ENCODE assay signal across 8 cellular contexts in genomic region chr2:95728878-95729511, GRCh38.
DNase-seq lines count a peak whose midpoint lies in the region; ATAC-seq and TF ChIP-seq lines count a peak whose summit lies in the region.

No MANE protein-coding gene starts in this region.

- H3K9me2 ChIP-seq in SK-N-SH: no peaks in the 10 kb centered on the region

- peaks cover 27% of the 10 kb centered on the region for H3K27me3 Mint-ChIP-seq in chondrocyte (ENCODE audit: low read depth)
- peaks cover 11% of the 10 kb centered on the region for H3K27me3 Mint-ChIP-seq in stimulated activated naive CD8-positive, alpha-beta T cell treated with anti-CD3 and anti-CD28 coated beads, Interleukin-15, amount 100 ng/mL, for 72 hours

- H3K4me1 Mint-ChIP-seq in chondrocyte (ENCODE audit: low read depth): no peaks in the 10 kb centered on the region
- no peaks in the 10 kb centered on the region for H3K4me1 Mint-ChIP-seq in stimulated activated naive CD8-positive, alpha-beta T cell treated with anti-CD3 and anti-CD28 coated beads, Interleukin-15, amount 100 ng/mL, for 72 hours

- H3K36me3 Mint-ChIP-seq in chondrocyte (ENCODE audit: low read depth): no peaks in the 10 kb centered on the region

- DNase-seq in AG08395 (ENCODE audit: low spot score): peak; percentile 81
- DNase-seq in GM13977 (ENCODE audit: low spot score): peak; percentile 26
- peak; percentile 69 for DNase-seq in NCI-H1105 (lab: John Stamatoyannopoulos, UW)
- DNase-seq in SK-N-SH: peak; percentile 44
- no peak for DNase-seq in chondrocyte (ENCODE audit: low spot score)
- DNase-seq in left lung: peak in 1 of 2 donors; percentile 54
- DNase-seq in stimulated activated naive CD8-positive, alpha-beta T cell treated with anti-CD3 and anti-CD28 coated beads, Interleukin-15, amount 100 ng/mL, for 72 hours: peak; percentile 26 to 32

- H3K4me3 Mint-ChIP-seq in chondrocyte (ENCODE audit: unreplicated experiment): no peak overlapping the region
- no peak overlapping the region for H3K4me3 Mint-ChIP-seq in stimulated activated naive CD8-positive, alpha-beta T cell treated with anti-CD3 and anti-CD28 coated beads, Interleukin-15, amount 100 ng/mL, for 72 hours

- peak; percentile 58 for TF ChIP-seq CTCF in GM13977 (IDR thresholded peaks at IDR 0.05; ENCODE audit: extremely low read depth, insufficient read depth, missing control alignments)
- peak; percentile 73 for TF ChIP-seq CTCF in SK-N-SH (IDR thresholded peaks at IDR 0.05)
- peak; percentile 90 for TF ChIP-seq CTCF in chondrocyte (IDR thresholded peaks at IDR 0.05)
- TF ChIP-seq CTCF in left lung (IDR thresholded peaks at IDR 0.05): peak; percentile 45 to 47

- POLR2A ChIA-PET in SK-N-SH (lab: Yijun Ruan, JAX): no interaction called here

- no peak for TF ChIP-seq EP300 in SK-N-SH (IDR thresholded peaks at IDR 0.05; ENCODE audit: borderline replicate concordance in 1 of 2, low read depth in 1 of 2, low read length in 1 of 2)

- H3K4me1 ChIP-seq in SK-N-SH (ENCODE audit: control insufficient read depth in 1 of 2, insufficient read depth in 2 of 2, low read depth in 1 of 2, low read length in 1 of 2) (no peaks in the 10 kb centered on the region), left lung (no peaks in the 10 kb centered on the region)

- no peaks in the 10 kb centered on the region for H3K9me3 ChIP-seq in SK-N-SH
- H3K9me3 ChIP-seq in left lung: no peaks in the 10 kb centered on the region

- H2AFZ ChIP-seq in SK-N-SH (ENCODE audit: low read depth): no peak overlapping the region

- no peaks in the 10 kb centered on the region for H3F3A ChIP-seq in SK-N-SH (replicated peaks; ENCODE audit: insufficient read depth)

- CTCF ChIA-PET in SK-N-SH (lab: Yijun Ruan, JAX): interaction anchor here (0.9 to 2.6 kb wide), 3 partner anchors 340 to 497 kb away, joined by 3 to 12 read pairs (median 5); no protein-coding TSS in a partner anchor

- no peaks in the 10 kb centered on the region for H3K79me2 ChIP-seq in SK-N-SH (ENCODE audit: insufficient read depth)

- WGBS in SK-N-SH (ENCODE audit: low lambda C conversion rate): 2% methylated on average over 7 of the region's 7 CpGs

- H4K20me1 ChIP-seq in SK-N-SH (ENCODE audit: insufficient read depth): no peaks in the 10 kb centered on the region

- H3K9ac ChIP-seq in SK-N-SH: no peak overlapping the region

- H3K4me2 ChIP-seq in SK-N-SH: no peak overlapping the region

- H3K36me3 ChIP-seq in SK-N-SH (replicated peaks in 1 of 2; ENCODE audit: control insufficient read depth in 1 of 2, insufficient read depth in 2 of 2, low read length in 1 of 2): no peaks in the 10 kb centered on the region
- H3K36me3 ChIP-seq in left lung: no peaks in the 10 kb centered on the region

- in situ Hi-C loops in GM13977 (cut with MboI; ENCODE audit: low pct_unique_long_range_greater_than_20kb, low sequenced_read_pairs, unreplicated experiment): no loop called here

- H3K27me3 ChIP-seq in SK-N-SH (ENCODE audit: insufficient read depth) (no peaks in the 10 kb centered on the region), left lung (no peaks in the 10 kb centered on the region)

- peak; percentile 86 for TF ChIP-seq RAD21 in SK-N-SH (IDR thresholded peaks at IDR 0.05; ENCODE audit: low read length)

- intact Hi-C loops in left lung (cut with DNase I): no loop called here

- H3K27ac ChIP-seq in SK-N-SH (ENCODE audit: low read depth in 2 of 2, low read length in 1 of 2): no peak overlapping the region
- no peak overlapping the region for H3K27ac ChIP-seq in left lung

- H3K9me3 Mint-ChIP-seq in chondrocyte (ENCODE audit: low read depth): no peaks in the 10 kb centered on the region
- H3K9me3 Mint-ChIP-seq in stimulated activated naive CD8-positive, alpha-beta T cell treated with anti-CD3 and anti-CD28 coated beads, Interleukin-15, amount 100 ng/mL, for 72 hours: no peaks in the 10 kb centered on the region

- H3K27ac Mint-ChIP-seq in chondrocyte (ENCODE audit: unreplicated experiment): no peak overlapping the region
- peak overlapping the region; percentile 55 to 63 for H3K27ac Mint-ChIP-seq in stimulated activated naive CD8-positive, alpha-beta T cell treated with anti-CD3 and anti-CD28 coated beads, Interleukin-15, amount 100 ng/mL, for 72 hours

- H3K4me3 ChIP-seq in SK-N-SH (ENCODE audit: low read depth in 2 of 2, low read length in 1 of 2) (no peak overlapping the region; a peak in 1 of 4 replicates), left lung (no peak overlapping the region)

- ATAC-seq in left lung (peak; percentile 100), HG03159 (IDR thresholded peaks at IDR 0.05; ENCODE audit: unreplicated experiment) (no peak)
- ATAC-seq in stimulated activated naive CD8-positive, alpha-beta T cell treated with anti-CD3 and anti-CD28 coated beads, Interleukin-15, amount 100 ng/mL, for 72 hours: peak; percentile 80

TF ChIP-seq in SK-N-SH, 30 proteins besides CTCF, POLR2A, EP300 and RAD21:
- TF ChIP-seq MAX (IDR thresholded peaks at IDR 0.05; ENCODE audit: low read depth) (peak; percentile 61; the same call in 1 of the 2 replicates), SMC3 (IDR thresholded peaks at IDR 0.05; ENCODE audit: low read depth, low read length) (peak; percentile 88), SIN3A (IDR thresholded peaks at IDR 0.05; ENCODE audit: borderline replicate concordance, low read depth, low read length) (no peak)
